In the genomic region with DNA sequence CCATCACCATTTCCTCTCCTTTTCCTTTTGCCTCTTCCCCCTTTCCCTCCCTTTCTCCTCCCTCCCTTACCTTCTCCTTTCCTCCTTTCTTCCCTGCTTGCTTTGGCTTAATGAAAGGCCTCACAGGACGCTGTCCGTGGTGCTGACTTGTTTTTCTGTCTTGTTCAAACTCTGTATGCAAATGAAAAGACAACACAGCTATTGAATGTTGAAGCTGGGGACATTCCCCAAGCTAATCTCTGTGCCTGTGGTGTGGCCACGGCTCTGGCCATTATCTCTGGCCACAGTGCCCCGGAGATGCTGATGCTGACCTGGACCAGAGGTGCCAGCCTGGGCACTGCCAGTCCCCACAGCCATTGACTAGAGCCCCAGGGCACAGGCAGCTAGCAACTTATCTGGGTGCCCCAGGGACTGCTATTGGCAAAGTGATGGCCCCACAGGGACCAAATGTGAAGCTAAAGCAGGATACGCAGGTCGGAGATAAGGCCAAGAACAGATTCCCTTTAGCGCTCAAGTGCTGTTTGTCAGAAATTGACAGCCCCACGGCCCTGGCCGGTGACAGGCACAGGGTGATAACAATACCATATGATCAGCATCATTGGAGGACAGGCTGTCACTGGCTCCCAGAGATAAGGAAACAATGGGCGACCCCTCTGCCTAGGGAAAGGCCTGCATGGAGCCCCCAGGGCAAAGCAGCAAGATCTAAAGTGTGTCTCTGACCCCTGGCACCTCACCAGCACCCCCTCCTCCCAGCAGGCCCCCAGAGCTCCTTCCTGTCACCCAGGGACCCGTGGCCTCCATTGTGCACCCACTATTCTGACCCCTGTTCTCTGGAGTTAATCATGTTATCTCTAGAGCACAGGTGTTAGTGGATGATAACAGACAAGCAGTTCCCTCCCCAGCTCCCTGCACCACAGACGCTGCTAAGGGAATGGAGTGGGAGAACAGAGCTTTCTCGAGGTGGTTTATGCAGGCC, we compare ENCODE assay signal across 1 cellular context.
TF ChIP-seq lines count a peak whose summit lies in the region.

No MANE protein-coding gene starts in this region.

TF ChIP-seq in WTC11, 78 proteins besides CTCF, POLR2A, EP300 and RAD21 (continued from another document):
- TF ChIP-seq PRDM15 (CRISPR knock-in tag; IDR thresholded peaks at IDR 0.05), result no peak
- TF ChIP-seq NFYB (CRISPR knock-in tag; conservative IDR thresholded peaks at IDR 0.05; ENCODE audit: low read depth), result no peak
- no peak for TF ChIP-seq ELF4 (CRISPR knock-in tag; IDR thresholded peaks at IDR 0.05; ENCODE audit: low read depth)
- no peak for TF ChIP-seq CDX4 (CRISPR knock-in tag; IDR thresholded peaks at IDR 0.05; ENCODE audit: borderline replicate concordance)
- TF ChIP-seq ZNF232 (CRISPR knock-in tag; IDR thresholded peaks at IDR 0.05), result 0 out of 2 replicates have a peak, but pooled peaks have one; percentile 76
- peak; percentile 81; the same call in 1 of the 2 replicates for TF ChIP-seq TEAD1 (CRISPR knock-in tag; IDR thresholded peaks at IDR 0.05)
- TF ChIP-seq PRRX2 (CRISPR knock-in tag; IDR thresholded peaks at IDR 0.05), result no peak
- peak; percentile 40; the same call in 1 of the 2 replicates for TF ChIP-seq E2F1 (CRISPR knock-in tag; IDR thresholded peaks at IDR 0.05)
- peak; percentile 54 for TF ChIP-seq SP1 (CRISPR knock-in tag; conservative IDR thresholded peaks at IDR 0.05)
- TF ChIP-seq, protein P1, sequence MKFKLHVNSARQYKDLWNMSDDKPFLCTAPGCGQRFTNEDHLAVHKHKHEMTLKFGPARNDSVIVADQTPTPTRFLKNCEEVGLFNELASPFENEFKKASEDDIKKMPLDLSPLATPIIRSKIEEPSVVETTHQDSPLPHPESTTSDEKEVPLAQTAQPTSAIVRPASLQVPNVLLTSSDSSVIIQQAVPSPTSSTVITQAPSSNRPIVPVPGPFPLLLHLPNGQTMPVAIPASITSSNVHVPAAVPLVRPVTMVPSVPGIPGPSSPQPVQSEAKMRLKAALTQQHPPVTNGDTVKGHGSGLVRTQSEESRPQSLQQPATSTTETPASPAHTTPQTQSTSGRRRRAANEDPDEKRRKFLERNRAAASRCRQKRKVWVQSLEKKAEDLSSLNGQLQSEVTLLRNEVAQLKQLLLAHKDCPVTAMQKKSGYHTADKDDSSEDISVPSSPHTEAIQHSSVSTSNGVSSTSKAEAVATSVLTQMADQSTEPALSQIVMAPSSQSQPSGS (CRISPR knock-in tag; IDR thresholded peaks at IDR 0.05; ENCODE audit: borderline replicate concordance, low read depth), result peak; percentile 55; the same call in 1 of the 2 replicates
- TF ChIP-seq, protein P2, sequence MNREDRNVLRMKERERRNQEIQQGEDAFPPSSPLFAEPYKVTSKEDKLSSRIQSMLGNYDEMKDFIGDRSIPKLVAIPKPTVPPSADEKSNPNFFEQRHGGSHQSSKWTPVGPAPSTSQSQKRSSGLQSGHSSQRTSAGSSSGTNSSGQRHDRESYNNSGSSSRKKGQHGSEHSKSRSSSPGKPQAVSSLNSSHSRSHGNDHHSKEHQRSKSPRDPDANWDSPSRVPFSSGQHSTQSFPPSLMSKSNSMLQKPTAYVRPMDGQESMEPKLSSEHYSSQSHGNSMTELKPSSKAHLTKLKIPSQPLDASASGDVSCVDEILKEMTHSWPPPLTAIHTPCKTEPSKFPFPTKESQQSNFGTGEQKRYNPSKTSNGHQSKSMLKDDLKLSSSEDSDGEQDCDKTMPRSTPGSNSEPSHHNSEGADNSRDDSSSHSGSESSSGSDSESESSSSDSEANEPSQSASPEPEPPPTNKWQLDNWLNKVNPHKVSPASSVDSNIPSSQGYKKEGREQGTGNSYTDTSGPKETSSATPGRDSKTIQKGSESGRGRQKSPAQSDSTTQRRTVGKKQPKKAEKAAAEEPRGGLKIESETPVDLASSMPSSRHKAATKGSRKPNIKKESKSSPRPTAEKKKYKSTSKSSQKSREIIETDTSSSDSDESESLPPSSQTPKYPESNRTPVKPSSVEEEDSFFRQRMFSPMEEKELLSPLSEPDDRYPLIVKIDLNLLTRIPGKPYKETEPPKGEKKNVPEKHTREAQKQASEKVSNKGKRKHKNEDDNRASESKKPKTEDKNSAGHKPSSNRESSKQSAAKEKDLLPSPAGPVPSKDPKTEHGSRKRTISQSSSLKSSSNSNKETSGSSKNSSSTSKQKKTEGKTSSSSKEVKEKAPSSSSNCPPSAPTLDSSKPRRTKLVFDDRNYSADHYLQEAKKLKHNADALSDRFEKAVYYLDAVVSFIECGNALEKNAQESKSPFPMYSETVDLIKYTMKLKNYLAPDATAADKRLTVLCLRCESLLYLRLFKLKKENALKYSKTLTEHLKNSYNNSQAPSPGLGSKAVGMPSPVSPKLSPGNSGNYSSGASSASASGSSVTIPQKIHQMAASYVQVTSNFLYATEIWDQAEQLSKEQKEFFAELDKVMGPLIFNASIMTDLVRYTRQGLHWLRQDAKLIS (CRISPR knock-in tag; IDR thresholded peaks at IDR 0.05; ENCODE audit: borderline replicate concordance), result no peak
- TF ChIP-seq GRHL2 (CRISPR knock-in tag; IDR thresholded peaks at IDR 0.05; ENCODE audit: insufficient replicate concordance, severe bottlenecking), result no peak
- peak; percentile 71; the same call in 1 of the 2 replicates for TF ChIP-seq MYBL2 (CRISPR knock-in tag; IDR thresholded peaks at IDR 0.05)
- TF ChIP-seq FOXK1 (CRISPR knock-in tag; IDR thresholded peaks at IDR 0.05), result peak; percentile 77; the same call in 1 of the 2 replicates
- TF ChIP-seq TP53 (CRISPR knock-in tag; IDR thresholded peaks at IDR 0.05), result peak; percentile 74; the same call in 1 of the 2 replicates
- TF ChIP-seq SMAD3 (CRISPR knock-in tag; IDR thresholded peaks at IDR 0.05; ENCODE audit: borderline replicate concordance), result peak; percentile 90; the same call in 1 of the 2 replicates
- peak; percentile 79; the same call in 1 of the 2 replicates for TF ChIP-seq ZBTB43 (CRISPR knock-in tag; IDR thresholded peaks at IDR 0.05)
- TF ChIP-seq KAT7 (CRISPR knock-in tag; IDR thresholded peaks at IDR 0.05; ENCODE audit: borderline replicate concordance), result 0 out of 2 replicates have a peak, but pooled peaks have one; percentile 39
- 0 out of 2 replicates have a peak, but pooled peaks have one; percentile 58 for TF ChIP-seq ETV6 (CRISPR knock-in tag; IDR thresholded peaks at IDR 0.05)
- no peak for TF ChIP-seq ZNF671 (CRISPR knock-in tag; IDR thresholded peaks at IDR 0.05)
